Comparison of ENCODE assay signal across 8 cellular contexts in genomic region chr6:89411019-89411268, GRCh38. TPM values are rescaled to one million over a fixed set of nuclear protein-coding genes. Genes with fewer than 3 reads are reported as not detected.
DNase-seq lines count a peak whose midpoint lies in the region; TF ChIP-seq lines count a peak whose summit lies in the region.

No MANE protein-coding gene starts in this region.

- peak; percentile 34 for DNase-seq in activated naive CD4-positive, alpha-beta T cell treated with anti-CD3 and anti-CD28 coated beads for 36 hours
- no peak for DNase-seq in activated naive CD4-positive, alpha-beta T cell (lab: John Stamatoyannopoulos, UW)
- DNase-seq in OCI-LY7 (ENCODE audit: low spot score) (peak; percentile 24), coronary artery (ENCODE audit: low spot score) (no peak), HUDEP-2 (lab: John Stamatoyannopoulos, UW; ENCODE audit: unreplicated experiment in 76 of 76) (no peak), CD1c-positive myeloid dendritic cell (ENCODE audit: extremely low spot score) (no peak), T-helper 9 cell (no peak)

- POLR2A ChIA-PET in OCI-LY7 (lab: Charles Lee) = interaction anchor here (0.6 to 2.3 kb wide), 6 partner anchors 10 to 86 kb away, joined by 3 to 15 read pairs (median 4); no protein-coding TSS in a partner anchor

- BruUV-seq in OCI-LY7 (replicated peaks; lab: Mats Ljungman, UMichigan) = no TSS peak

- H3K9me3 ChIP-seq in OCI-LY7 (ENCODE audit: low read length) = no peaks in the 10 kb centered on the region
- no peaks in the 10 kb centered on the region for H3K9me3 ChIP-seq in mucosa of stomach (ENCODE audit: control insufficient read depth, low read length)

- H3K4me3 ChIP-seq in OCI-LY7 (ENCODE audit: low read depth, low read length, poor library complexity, severe bottlenecking) = peak overlapping the region; percentile 84
- peak overlapping the region; percentile 95 for H3K4me3 ChIP-seq in coronary artery
- no peak overlapping the region for H3K4me3 ChIP-seq in mucosa of stomach (ENCODE audit: low read length)

- CTCF ChIA-PET in activated naive CD4-positive, alpha-beta T cell treated with anti-CD3 and anti-CD28 coated beads for 36 hours (lab: Charles Lee) = interaction anchor here (3.6 to 5.5 kb wide), 2 partner anchors 20 to 39 kb away, joined by 20 to 26 read pairs; partner anchors contain the start of gene ANKRD6
- CTCF ChIA-PET in OCI-LY7 (lab: Charles Lee; ENCODE audit: unreplicated experiment) = interaction anchor here (2.3 kb wide), 1 partner anchor 38 kb away, joined by 8 read pairs; no protein-coding TSS in a partner anchor

- H3K9me2 ChIP-seq in OCI-LY7 (ENCODE audit: insufficient read depth, low read length) = no peaks in the 10 kb centered on the region

- H3K27me3 Mint-ChIP-seq in activated naive CD4-positive, alpha-beta T cell treated with anti-CD3 and anti-CD28 coated beads for 36 hours (ENCODE audit: low read depth) = peaks cover 3% of the 10 kb centered on the region

- H3K4me2 ChIP-seq in OCI-LY7 (ENCODE audit: low read length) = peak overlapping the region; percentile 76

- H3K4me1 ChIP-seq in OCI-LY7 (ENCODE audit: insufficient read depth, low read length, poor library complexity, severe bottlenecking) (peaks cover 38% of the 10 kb centered on the region), mucosa of stomach (ENCODE audit: control insufficient read depth, insufficient read depth, low read length) (peaks cover 14% of the 10 kb centered on the region)

- peak overlapping the region; percentile 42 for H3K9ac ChIP-seq in mucosa of stomach (ENCODE audit: low read length)

- H3K27ac ChIP-seq in OCI-LY7 (ENCODE audit: low read depth, low read length, poor library complexity, severe bottlenecking) = peak overlapping the region; percentile 12
- H3K27ac ChIP-seq in coronary artery = peak overlapping the region; percentile 70 to 76

- H3K4me1 Mint-ChIP-seq in activated naive CD4-positive, alpha-beta T cell treated with anti-CD3 and anti-CD28 coated beads for 36 hours (ENCODE audit: low read depth) = peaks cover 23% of the 10 kb centered on the region

- no peaks in the 10 kb centered on the region for H3K36me3 Mint-ChIP-seq in activated naive CD4-positive, alpha-beta T cell treated with anti-CD3 and anti-CD28 coated beads for 36 hours (ENCODE audit: low read depth)

- H3K4me3 Mint-ChIP-seq in activated naive CD4-positive, alpha-beta T cell treated with anti-CD3 and anti-CD28 coated beads for 36 hours = peak overlapping the region; percentile 76

- peaks cover 15% of the 10 kb centered on the region for H3K79me2 ChIP-seq in OCI-LY7 (ENCODE audit: insufficient read depth, low read depth, low read length)

- H4K20me1 ChIP-seq in OCI-LY7 (ENCODE audit: insufficient read depth, low read length) = no peaks in the 10 kb centered on the region

- intact Hi-C loops in activated naive CD4-positive, alpha-beta T cell treated with anti-CD3 and anti-CD28 coated beads for 36 hours (cut with micrococcal nuclease) = loop anchor here (2.0 to 10.0 kb wide), 5 partner anchors 114 to 1174 kb away; partner anchors contain the start of genes CASP8AP2, MAP3K7 and PNRC1
- intact Hi-C loops in OCI-LY7 (cut with micrococcal nuclease; ENCODE audit: unreplicated experiment) = loop anchor here (1.0 to 5.0 kb wide), 2 partner anchors 36 to 264 kb away; partner anchors contain the start of gene PM20D2

- no peak for TF ChIP-seq CTCF in OCI-LY7 (conservative IDR thresholded peaks at IDR 0.05; ENCODE audit: low read length)
- TF ChIP-seq CTCF in coronary artery (IDR thresholded peaks at IDR 0.05) = no peak

- peak overlapping the region; percentile 95; the same call in 1 of the 2 replicates for H2AFZ ChIP-seq in OCI-LY7 (ENCODE audit: low read length)

- H3K9me3 Mint-ChIP-seq in activated naive CD4-positive, alpha-beta T cell treated with anti-CD3 and anti-CD28 coated beads for 36 hours = no peaks in the 10 kb centered on the region

- H3K36me3 ChIP-seq in OCI-LY7 (ENCODE audit: insufficient read depth, low read length) (no peaks in the 10 kb centered on the region), mucosa of stomach (ENCODE audit: control insufficient read depth, insufficient read depth, low read length) (no peaks in the 10 kb centered on the region)

- H3K27ac Mint-ChIP-seq in activated naive CD4-positive, alpha-beta T cell treated with anti-CD3 and anti-CD28 coated beads for 36 hours = no peak overlapping the region

- peaks cover 47% of the 10 kb centered on the region for H3K27me3 ChIP-seq in mucosa of stomach (ENCODE audit: control insufficient read depth, insufficient read depth, low read length)

RNA-seq across cellular contexts. Expression of gene RRAGD, which starts 1.1 kb away (rescaled TPM):
- total RNA-seq in activated naive CD4-positive, alpha-beta T cell treated with anti-CD3 and anti-CD28 coated beads for 36 hours = 10 to 100 TPM; 11.3 to 13.2 TPM
- total RNA-seq in OCI-LY7 (2014; rRNA removed; shearing (Covaris generic)) = 6.2 and 6.5 TPM in 2 replicates
- 12.9 and 17.6 TPM in 2 replicates for total RNA-seq in OCI-LY7 (2022)

RNA-seq across cellular contexts. Expression of gene ANKRD6, which starts 22.0 kb away (rescaled TPM):
- 1 to 10 TPM; 1.5 to 1.6 TPM for total RNA-seq in activated naive CD4-positive, alpha-beta T cell treated with anti-CD3 and anti-CD28 coated beads for 36 hours
- 2.2 and 2.4 TPM in 2 replicates for total RNA-seq in OCI-LY7 (2014; rRNA removed; shearing (Covaris generic))
- total RNA-seq in OCI-LY7 (2022) = 4.8 and 7.0 TPM in 2 replicates

RNA-seq across cellular contexts. Expression of gene UBE2J1, which starts 58.4 kb away (rescaled TPM):
- total RNA-seq in activated naive CD4-positive, alpha-beta T cell treated with anti-CD3 and anti-CD28 coated beads for 36 hours = 10 to 100 TPM; 10.8 to 10.9 TPM
- 117 and 123 TPM in 2 replicates for total RNA-seq in OCI-LY7 (2014; rRNA removed; shearing (Covaris generic))
- total RNA-seq in OCI-LY7 (2022) = 243 and 265 TPM in 2 replicates

Comparison
In these comparisons a context has a peak if more than half of its experiments do, and no peak if none do; other contexts are left out.
1. DNase-seq: peak in activated naive CD4-positive, alpha-beta T cell treated with anti-CD3 and anti-CD28 coated beads for 36 hours (single experiment) and OCI-LY7 (single experiment); none in activated naive CD4-positive, alpha-beta T cell (0 of 4), coronary artery (single experiment), HUDEP-2 (0 of 76), CD1c-positive myeloid dendritic cell (single experiment) and T-helper 9 cell (single experiment).
2. RNA of gene UBE2J1, which starts 58.4 kb away (total RNA-seq): 117 to 265 TPM in OCI-LY7; 10.8 to 10.9 TPM in activated naive CD4-positive, alpha-beta T cell treated with anti-CD3 and anti-CD28 coated beads for 36 hours; every median in the first group is over 4 times any median in the second.